Comparison of ENCODE assay signal across 10 cellular contexts in genomic region chr11:63534895-63535461, GRCh38. TPM values are rescaled to one million over a fixed set of nuclear protein-coding genes. Genes with fewer than 3 reads are reported as not detected.
DNase-seq lines count a peak whose midpoint lies in the region; ATAC-seq, FAIRE-seq and TF ChIP-seq lines count a peak whose summit lies in the region.
"Had no signal": no experiment of that assay in that cellular context is flagged by ENCODE, and none has a peak within 500 bp of the region (broad histone marks: within the 10 kb centered on the region; RNA-seq: fewer than 3 reads in every experiment).

No MANE protein-coding gene starts in this region.

- H3K36me3 ChIP-seq in OCI-LY3 (replicated peaks; ENCODE audit: low read depth, low read length), result no peaks in the 10 kb centered on the region
- H3K36me3 ChIP-seq in SJCRH30, result no peaks in the 10 kb centered on the region

- H3K4me3 ChIP-seq in GM12865 (ENCODE audit: low read depth, low read length) (no peak overlapping the region), OCI-LY3 (ENCODE audit: low read length) (no peak overlapping the region), fibroblast of villous mesenchyme (ENCODE audit: low read depth, low read length) (no peak overlapping the region), SJCRH30 (no peak overlapping the region)

- H3K4me1 ChIP-seq in OCI-LY3 (ENCODE audit: low read length) (peaks cover 26% of the 10 kb centered on the region), SJCRH30 (peaks cover 5% of the 10 kb centered on the region; the same call in 1 of the 2 replicates)

- no peaks in the 10 kb centered on the region for H3K9me3 ChIP-seq in OCI-LY3 (ENCODE audit: insufficient read depth, low read length)
- no peaks in the 10 kb centered on the region for H3K9me3 ChIP-seq in SJCRH30 (replicated peaks)

- DNase-seq in GM12865 (ENCODE audit: low read depth) (peak; percentile 79), fibroblast of villous mesenchyme (ENCODE audit: low read depth) (peak; percentile 47), SJCRH30 (no peak), NCI-H2107 treated with DMSO at 0.1 percent for 48 hours (lab: John Stamatoyannopoulos, UW; ENCODE audit: unreplicated experiment) (no peak), D721Med (ENCODE audit: insufficient read length, low spot score) (no peak), frontal cortex (ENCODE audit: low spot score in 2 of 2) (no peak)
- DNase-seq: NCI-H774, nucleus accumbens had no signal

- 0 out of 2 replicates have a peak overlapping the region, but pooled peaks have one; percentile 2 for H3K4me2 ChIP-seq in OCI-LY3 (ENCODE audit: low read length)

- H3K9ac ChIP-seq in OCI-LY3 (ENCODE audit: low read length), result no peak overlapping the region

- H3K79me2 ChIP-seq in OCI-LY3 (ENCODE audit: low read length), result no peaks in the 10 kb centered on the region

- FAIRE-seq in D721Med (lab: Jason Lieb, UNC) (no peak), frontal cortex (lab: Jason Lieb, UNC) (no peak)

- H4K20me1 ChIP-seq in OCI-LY3 (ENCODE audit: insufficient read depth, low read length), result no peaks in the 10 kb centered on the region

- H3K27ac ChIP-seq in OCI-LY3 (ENCODE audit: low read length), result no peak overlapping the region
- no peak overlapping the region for H3K27ac ChIP-seq in SJCRH30

- no peak for TF ChIP-seq CTCF in GM12865 (IDR thresholded peaks at IDR 0.05; ENCODE audit: insufficient read depth, low read depth, low read length, missing control alignments)
- no peak for TF ChIP-seq CTCF in OCI-LY3 (IDR thresholded peaks at IDR 0.05; ENCODE audit: low read depth, low read length)
- no peak for TF ChIP-seq CTCF in fibroblast of villous mesenchyme (IDR thresholded peaks at IDR 0.05; ENCODE audit: insufficient read depth, low read depth, low read length)
- no peak for TF ChIP-seq CTCF in D721Med (IDR thresholded peaks at IDR 0.05; ENCODE audit: insufficient read depth, missing control alignments)

- peak; percentile 37 for ATAC-seq in GM21737 (IDR thresholded peaks at IDR 0.05; ENCODE audit: unreplicated experiment)

- H3K27me3 ChIP-seq in OCI-LY3 (ENCODE audit: low read depth, low read length), result peaks cover 22% of the 10 kb centered on the region
- no peaks in the 10 kb centered on the region for H3K27me3 ChIP-seq in SJCRH30

- H2AFZ ChIP-seq in OCI-LY3 (ENCODE audit: low read depth, low read length), result no peak overlapping the region

RNA-seq across cellular contexts. Expression of gene PLAAT4, which starts 1.6 kb away (rescaled TPM):
- total RNA-seq in fibroblast of villous mesenchyme (5.8 and 8.2 TPM in 2 replicates), frontal cortex (3.3 TPM)
- 0.18 and 0.38 TPM in 2 replicates for total RNA-seq in SJCRH30 (2014; rRNA removed; shearing (Covaris generic))

RNA-seq across cellular contexts. Expression of gene PLAAT2, which starts 28.2 kb away (rescaled TPM):
- total RNA-seq in fibroblast of villous mesenchyme (not detected in 2 replicates), frontal cortex (not detected)
- total RNA-seq in SJCRH30 (2014; rRNA removed; shearing (Covaris generic)), result not detected in 2 replicates

RNA-seq across cellular contexts. Expression of gene LGALS12, which starts 29.1 kb away (rescaled TPM):
- total RNA-seq in fibroblast of villous mesenchyme (not detected in 2 replicates), frontal cortex (not detected)
- total RNA-seq in SJCRH30 (2014; rRNA removed; shearing (Covaris generic)), result 0.14 TPM in 1 of 2 replicates, not detected in the other

RNA-seq across cellular contexts. Expression of gene PLAAT5, which starts 44.0 kb away (rescaled TPM):
- total RNA-seq in fibroblast of villous mesenchyme, result not detected in 2 replicates
- total RNA-seq in SJCRH30 (2014; rRNA removed; shearing (Covaris generic)), result 0.06 TPM in 1 of 2 replicates, not detected in the other
- total RNA-seq in frontal cortex, result 2.4 TPM

Comparison
In these comparisons a context has a peak if more than half of its experiments do, and no peak if none do; other contexts are left out.
1. DNase-seq: peak in GM12865 (single experiment) and fibroblast of villous mesenchyme (single experiment); none in SJCRH30 (0 of 2), NCI-H2107 treated with DMSO at 0.1 percent for 48 hours (single experiment), D721Med (single experiment) and frontal cortex (0 of 2).